Comparison of ENCODE assay signal across 8 cellular contexts in the genomic region with DNA sequence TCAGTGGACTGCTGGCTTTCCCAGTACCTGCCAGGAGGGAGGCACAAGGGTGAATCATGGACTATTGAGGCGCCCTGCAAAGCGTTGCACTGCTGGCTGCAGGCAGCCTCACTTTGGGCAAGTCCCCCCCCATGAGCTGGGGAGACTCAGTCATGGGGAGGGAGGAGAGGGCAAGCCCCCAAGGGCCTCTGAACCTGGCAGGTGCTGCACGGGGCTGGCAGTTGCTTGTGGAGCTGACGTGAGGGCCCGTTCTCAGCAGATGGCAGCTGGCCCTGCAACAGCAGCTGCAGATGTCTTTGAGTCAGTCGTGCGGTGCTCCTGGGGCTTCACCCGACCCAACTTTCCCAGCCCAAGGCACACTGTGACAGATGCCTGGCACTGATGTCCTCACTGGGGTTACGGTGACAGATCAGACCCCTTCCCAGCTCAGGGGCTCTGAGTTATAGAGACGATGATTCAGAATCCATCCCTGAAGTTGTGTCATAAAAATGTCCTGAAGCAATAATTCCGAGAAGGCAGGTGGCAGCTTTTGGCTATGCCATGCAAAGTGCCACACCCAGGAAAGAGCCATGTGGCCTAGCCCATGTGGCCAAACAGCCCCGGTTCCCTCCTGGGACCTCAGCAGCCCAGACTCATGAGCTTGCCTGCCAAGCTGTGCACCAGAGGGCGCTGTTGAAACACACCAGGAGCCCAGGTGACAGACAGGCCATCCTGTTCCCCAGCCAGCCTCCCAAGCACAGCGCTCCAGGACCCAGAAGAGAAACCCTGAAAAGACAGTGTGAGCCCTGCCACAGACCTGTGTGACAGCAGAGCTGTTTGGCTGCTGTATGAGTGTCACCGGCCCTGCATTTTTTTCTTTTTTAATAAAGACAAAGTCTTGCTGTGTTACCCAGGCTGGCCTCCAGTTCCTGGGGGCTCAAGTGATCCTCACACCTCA. TPM values are rescaled to one million over a fixed set of nuclear protein-coding genes. Genes with fewer than 3 reads are reported as not detected.
A peak's percentile ranks its signal among the peaks of the same experiment; 100 is the strongest.
DNase-seq lines count a peak whose midpoint lies in the region; ATAC-seq and TF ChIP-seq lines count a peak whose summit lies in the region.

No MANE protein-coding gene starts in this region.

- no peak overlapping the region for H3K4me3 Mint-ChIP-seq in activated T-cell treated with anti-CD3 and anti-CD28 coated beads, Interleukin-2, amount 50 U/mL, for 4 hours
- peak overlapping the region; percentile 24 for H3K4me3 Mint-ChIP-seq in neural progenitor cell
- H3K4me3 Mint-ChIP-seq in stimulated activated naive CD8-positive, alpha-beta T cell treated with anti-CD3 and anti-CD28 coated beads, Interleukin-15, Interleukin-2, amounts not matched to agents 100 ng/mL and 50 ng/mL, for 24 hours = no peak overlapping the region

- H3K4me1 Mint-ChIP-seq in activated T-cell treated with anti-CD3 and anti-CD28 coated beads, Interleukin-2, amount 50 U/mL, for 4 hours (ENCODE audit: low read depth) = peaks cover 6% of the 10 kb centered on the region
- H3K4me1 Mint-ChIP-seq in neural progenitor cell = no peaks in the 10 kb centered on the region
- H3K4me1 Mint-ChIP-seq in stimulated activated naive CD8-positive, alpha-beta T cell treated with anti-CD3 and anti-CD28 coated beads, Interleukin-15, Interleukin-2, amounts not matched to agents 100 ng/mL and 50 ng/mL, for 24 hours (ENCODE audit: low read depth) = peaks cover 9% of the 10 kb centered on the region

- H3K27ac ChIP-seq in Panc1 (ENCODE audit: low read length) (no peak overlapping the region), neural progenitor cell (no peak overlapping the region)

- peaks cover 48% of the 10 kb centered on the region for H3K36me3 Mint-ChIP-seq in activated T-cell treated with anti-CD3 and anti-CD28 coated beads, Interleukin-2, amount 50 U/mL, for 4 hours (ENCODE audit: insufficient read depth)
- peaks cover 44% of the 10 kb centered on the region for H3K36me3 Mint-ChIP-seq in neural progenitor cell
- peaks cover 66% of the 10 kb centered on the region for H3K36me3 Mint-ChIP-seq in stimulated activated naive CD8-positive, alpha-beta T cell treated with anti-CD3 and anti-CD28 coated beads, Interleukin-15, Interleukin-2, amounts not matched to agents 100 ng/mL and 50 ng/mL, for 24 hours (ENCODE audit: low read depth)

- H2AFZ ChIP-seq in neural progenitor cell (replicated peaks) = no peak overlapping the region

- CTCF ChIA-PET in Panc1 (lab: Charles Lee) = interaction anchor here (0.6 to 1.1 kb wide), 4 partner anchors 50 to 94 kb away, joined by 4 to 7 read pairs (median 6); no protein-coding TSS in a partner anchor

- H3K9me3 ChIP-seq in Panc1 (ENCODE audit: control insufficient read depth, insufficient read depth, low read depth, low read length) (no peaks in the 10 kb centered on the region), neural progenitor cell (ENCODE audit: low read depth) (no peaks in the 10 kb centered on the region)

- peak; percentile 97 for ATAC-seq in Panc1
- peak; percentile 92 to 93 for ATAC-seq in activated T-cell treated with anti-CD3 and anti-CD28 coated beads, Interleukin-2, amount 50 U/mL, for 4 hours

- H4K20me1 ChIP-seq in neural progenitor cell (ENCODE audit: low read depth) = peaks cover 18% of the 10 kb centered on the region

- no peaks in the 10 kb centered on the region for H3K4me1 ChIP-seq in Panc1 (ENCODE audit: control insufficient read depth, insufficient read depth, low read length)
- H3K4me1 ChIP-seq in neural progenitor cell = no peaks in the 10 kb centered on the region

- POLR2A ChIA-PET in Panc1 (lab: Charles Lee) = interaction anchor here (0.6 to 1.3 kb wide), 2 partner anchors 54 to 57 kb away, joined by 4 to 5 read pairs; a partner anchor contains a TSS

- H3K27me3 ChIP-seq in Panc1 (ENCODE audit: control insufficient read depth, insufficient read depth, low read length) (no peaks in the 10 kb centered on the region), neural progenitor cell (no peaks in the 10 kb centered on the region)

- H3K4me3 ChIP-seq in Panc1 (ENCODE audit: low read depth in 2 of 2, low read length in 2 of 2) = no peak overlapping the region
- no peak overlapping the region for H3K4me3 ChIP-seq in fibroblast of mammary gland (ENCODE audit: control insufficient read depth, low read depth, low read length)
- no peak overlapping the region for H3K4me3 ChIP-seq in neural progenitor cell

- intact Hi-C loops in Panc1 (cut with micrococcal nuclease; ENCODE audit: unreplicated experiment) = loop anchor here (10.0 kb wide), 1 partner anchor 89 kb away; no protein-coding TSS in a partner anchor

- H3K4me2 ChIP-seq in neural progenitor cell = no peak overlapping the region

- peak overlapping the region; percentile 89 for H3K27ac Mint-ChIP-seq in neural progenitor cell
- H3K27ac Mint-ChIP-seq in stimulated activated naive CD8-positive, alpha-beta T cell treated with anti-CD3 and anti-CD28 coated beads, Interleukin-15, Interleukin-2, amounts not matched to agents 100 ng/mL and 50 ng/mL, for 24 hours = peak overlapping the region; percentile 49

- H3K9ac ChIP-seq in neural progenitor cell = no peak overlapping the region

- BruUV-seq in Panc1 (replicated peaks; lab: Mats Ljungman, UMichigan) = no TSS peak

- H3K9me3 Mint-ChIP-seq in activated T-cell treated with anti-CD3 and anti-CD28 coated beads, Interleukin-2, amount 50 U/mL, for 4 hours = no peaks in the 10 kb centered on the region
- H3K9me3 Mint-ChIP-seq in neural progenitor cell = no peaks in the 10 kb centered on the region
- H3K9me3 Mint-ChIP-seq in stimulated activated naive CD8-positive, alpha-beta T cell treated with anti-CD3 and anti-CD28 coated beads, Interleukin-15, Interleukin-2, amounts not matched to agents 100 ng/mL and 50 ng/mL, for 24 hours = no peaks in the 10 kb centered on the region

- H3K36me3 ChIP-seq in Panc1 (ENCODE audit: control insufficient read depth, insufficient read depth, low read length) (peaks cover 24% of the 10 kb centered on the region), neural progenitor cell (peaks cover 17% of the 10 kb centered on the region)

- in situ Hi-C loops in Panc1 (cut with HindIII; ENCODE audit: low pct_unique_long_range_greater_than_20kb, low sequenced_read_pairs) = no loop called here

- H3K27me3 Mint-ChIP-seq in activated T-cell treated with anti-CD3 and anti-CD28 coated beads, Interleukin-2, amount 50 U/mL, for 4 hours (ENCODE audit: low read depth) = no peaks in the 10 kb centered on the region
- peaks cover 4% of the 10 kb centered on the region for H3K27me3 Mint-ChIP-seq in neural progenitor cell (ENCODE audit: insufficient read depth, low read depth)
- no peaks in the 10 kb centered on the region for H3K27me3 Mint-ChIP-seq in stimulated activated naive CD8-positive, alpha-beta T cell treated with anti-CD3 and anti-CD28 coated beads, Interleukin-15, Interleukin-2, amounts not matched to agents 100 ng/mL and 50 ng/mL, for 24 hours

- TF ChIP-seq CTCF in GM20000 (IDR thresholded peaks at IDR 0.05; ENCODE audit: extremely low read depth, missing control alignments) = peak; percentile 78
- TF ChIP-seq CTCF in Panc1 (IDR thresholded peaks at IDR 0.05) = peak; percentile 97
- TF ChIP-seq CTCF in fibroblast of mammary gland (conservative IDR thresholded peaks at IDR 0.05; ENCODE audit: control insufficient read depth, insufficient read depth, low read depth, low read length) = peak; percentile 92
- TF ChIP-seq CTCF in neural progenitor cell (IDR thresholded peaks at IDR 0.05) = peak; percentile 79

- peak; percentile 94 for DNase-seq in COLO668 (lab: John Stamatoyannopoulos, UW; ENCODE audit: unreplicated experiment)
- peak; percentile 94 for DNase-seq in GM20000 (ENCODE audit: low spot score)
- peak; percentile 72 for DNase-seq in KG1 (lab: John Stamatoyannopoulos, UW)
- peak; percentile 57 for DNase-seq in Panc1 (ENCODE audit: low read depth, low spot score)
- DNase-seq in activated T-cell treated with anti-CD3 and anti-CD28 coated beads, Interleukin-2, amount 50 U/mL, for 4 hours = peak; percentile 83
- DNase-seq in fibroblast of mammary gland (ENCODE audit: low read depth) = peak; percentile 91
- DNase-seq in neural progenitor cell (ENCODE audit: low spot score) = peak; percentile 90

- peaks cover 27% of the 10 kb centered on the region for H3K79me2 ChIP-seq in neural progenitor cell (ENCODE audit: low read depth)

- H3F3A ChIP-seq in neural progenitor cell (ENCODE audit: low read depth) = peaks cover 22% of the 10 kb centered on the region

RNA-seq across cellular contexts. Expression of a gene that starts 53.6 kb away (rescaled TPM):
- total RNA-seq in Panc1 (2021; ENCODE audit: unreplicated experiment) = 203 TPM
- polyA plus RNA-seq in Panc1 (2012; ENCODE audit: insufficient read length) = 110 TPM
- 10 to 100 TPM; 36.2 to 40.7 (median 39.0) TPM for total RNA-seq in activated T-cell treated with anti-CD3 and anti-CD28 coated beads, Interleukin-2, amount 50 U/mL, for 4 hours
- 39.3 and 78.0 TPM in 2 replicates for total RNA-seq in neural progenitor cell (ENCODE audit: low replicate concordance)
